ENCODE assay signal across 14 cellular contexts in genomic region chr1:147500309-147500839, GRCh38. TPM values are rescaled to one million over a fixed set of nuclear protein-coding genes. Genes with fewer than 3 reads are reported as not detected.
DNase-seq lines count a peak whose midpoint lies in the region; ATAC-seq, FAIRE-seq and TF ChIP-seq lines count a peak whose summit lies in the region.
"Had no signal": no experiment of that assay in that cellular context is flagged by ENCODE, and none has a peak within 500 bp of the region (broad histone marks: within the 10 kb centered on the region; RNA-seq: fewer than 3 reads in every experiment).

No MANE protein-coding gene starts in this region.

- no peak overlapping the region for H3K4me3 Mint-ChIP-seq in H9
- no peak overlapping the region for H3K4me3 Mint-ChIP-seq in endodermal cell
- H3K4me3 Mint-ChIP-seq: CD14-positive monocyte; CD8-positive, alpha-beta T cell; IgD-negative memory B cell had no signal

- no peak overlapping the region for H3K9ac ChIP-seq in H9 (ENCODE audit: extremely low read depth, insufficient read length, low read length)
- no peak overlapping the region for H3K9ac ChIP-seq in endodermal cell (ENCODE audit: extremely low read depth, low read length, poor library complexity, severe bottlenecking)

- H2AFZ ChIP-seq in H9 (ENCODE audit: low read length): no peak overlapping the region

- no peak overlapping the region for H2BK120ac ChIP-seq in H9 (ENCODE audit: low read depth, low read length, poor library complexity, severe bottlenecking)

- H3K4me3 ChIP-seq in endodermal cell (ENCODE audit: low read length): no peak overlapping the region
- no peak overlapping the region for H3K4me3 ChIP-seq in uterus
- H3K4me3 ChIP-seq: HAP-1 had no signal

- no peak overlapping the region for H3K23ac ChIP-seq in H9 (ENCODE audit: insufficient read length, low read depth, low read length)

- H3K36me3 Mint-ChIP-seq in H9 (ENCODE audit: insufficient read depth in 1 of 3, low read depth in 3 of 3): no peaks in the 10 kb centered on the region
- H3K36me3 Mint-ChIP-seq in endodermal cell (ENCODE audit: low read depth): no peaks in the 10 kb centered on the region
- H3K36me3 Mint-ChIP-seq: CD14-positive monocyte; CD8-positive, alpha-beta T cell; IgD-negative memory B cell had no signal

- no peaks in the 10 kb centered on the region for H3K27me3 ChIP-seq in H9 (ENCODE audit: insufficient read depth, low read length)
- no peaks in the 10 kb centered on the region for H3K27me3 ChIP-seq in endodermal cell (ENCODE audit: control insufficient read depth, insufficient read depth, low read length, poor library complexity, severe bottlenecking)
- H3K27me3 ChIP-seq in uterus: no peaks in the 10 kb centered on the region

- H4K5ac ChIP-seq in H9 (ENCODE audit: insufficient read length, low read depth, low read length): no peak overlapping the region

- H3K14ac ChIP-seq in H9 (ENCODE audit: insufficient read depth, low read length): no peak overlapping the region

- H2BK5ac ChIP-seq in H9 (ENCODE audit: insufficient read length, low read length): no peak overlapping the region

- no peak overlapping the region for H3K27ac Mint-ChIP-seq in H9
- H3K27ac Mint-ChIP-seq in endodermal cell: no peak overlapping the region
- H3K27ac Mint-ChIP-seq: CD14-positive monocyte; CD8-positive, alpha-beta T cell; IgD-negative memory B cell had no signal

- H3K79me1 ChIP-seq in H9 (ENCODE audit: insufficient read depth, low read depth, low read length, poor library complexity, severe bottlenecking): no peaks in the 10 kb centered on the region

- H3K27ac ChIP-seq in H9 (ENCODE audit: insufficient read length, low read depth, low read length) (no peak overlapping the region), endodermal cell (ENCODE audit: low read depth, low read length) (no peak overlapping the region), uterus (no peak overlapping the region)

- H3K79me2 ChIP-seq in H9 (ENCODE audit: insufficient read depth, low read length): no peaks in the 10 kb centered on the region

- no peak overlapping the region for H4K8ac ChIP-seq in H9 (replicated peaks; ENCODE audit: insufficient read length, low read depth, low read length)

- H3K23me2 ChIP-seq in H9 (ENCODE audit: insufficient read length, low read depth, low read length, poor library complexity, severe bottlenecking): no peaks in the 10 kb centered on the region

- no peak overlapping the region for H2BK15ac ChIP-seq in H9 (ENCODE audit: low read depth, low read length)

- TF ChIP-seq POLR2A in uterus (IDR thresholded peaks at IDR 0.05): no peak

- no CpG with 5 or more reads among the region's 5 CpGs for WGBS in H9 (ENCODE audit: extremely low coverage, insufficient read length, low lambda C conversion rate)
- WGBS in endodermal cell (ENCODE audit: insufficient coverage in 1 of 2, insufficient read length in 1 of 2), 2 experiments: 95% methylated on average over 1 of the region's 5 CpGs; no CpG with 5 or more reads in 1 of the 2 experiments

- intact Hi-C loops in uterus (cut with DNase I; ENCODE audit: low total_unique reads): no loop called here

- H3K56ac ChIP-seq in H9 (ENCODE audit: insufficient read length, low read depth, low read length): no peak overlapping the region

- H3K9me3 Mint-ChIP-seq in H9: no peaks in the 10 kb centered on the region
- no peaks in the 10 kb centered on the region for H3K9me3 Mint-ChIP-seq in endodermal cell
- H3K9me3 Mint-ChIP-seq: CD14-positive monocyte; CD8-positive, alpha-beta T cell; IgD-negative memory B cell had no signal

- H3T11ph ChIP-seq in H9 (ENCODE audit: low read length): no peak overlapping the region

- H3K9me3 ChIP-seq in H9 (ENCODE audit: control insufficient read depth, low read depth, low read length) (no peaks in the 10 kb centered on the region), endodermal cell (ENCODE audit: control insufficient read depth, low read length) (no peaks in the 10 kb centered on the region), uterus (no peaks in the 10 kb centered on the region)
- H3K9me3 ChIP-seq: HAP-1 had no signal

- H3K27me3 Mint-ChIP-seq in H9 (ENCODE audit: low read depth) (0 out of 2 replicates have a peak, but pooled peaks cover 3% of the 10 kb centered on the region), endodermal cell (ENCODE audit: insufficient read depth) (peaks cover 1% of the 10 kb centered on the region)

- H2AK5ac ChIP-seq in H9 (ENCODE audit: insufficient read length, low read length): no peak overlapping the region

- H3K18ac ChIP-seq in H9 (ENCODE audit: insufficient read length, low read depth, low read length): no peak overlapping the region

- DNase-seq in H9 (no peak), endodermal cell (no peak), epidermal melanocyte (ENCODE audit: insufficient read length, low spot score) (no peak), uterus (no peak)
- no peak for DNase-seq in activated effector memory CD4-positive, alpha-beta T cell treated with Interleukin-2 at 50 U/mL for 16 hours
- DNase-seq: CD8-positive, alpha-beta T cell; COR-L47; GOT3 had no signal

- no peaks in the 10 kb centered on the region for H4K20me1 ChIP-seq in H9 (ENCODE audit: control insufficient read depth, insufficient read depth, insufficient read length)

- peak; percentile 31; the same call in 1 of the 3 replicates for TF ChIP-seq CTCF in H9 (conservative IDR thresholded peaks at IDR 0.05)
- TF ChIP-seq CTCF in endodermal cell (conservative IDR thresholded peaks at IDR 0.05): peak; percentile 59
- TF ChIP-seq CTCF in uterus (IDR thresholded peaks at IDR 0.05): no peak

- no peak overlapping the region for H2BK12ac ChIP-seq in H9 (ENCODE audit: insufficient read length, low read depth, low read length)

- FAIRE-seq in A204.1 (lab: Jason Lieb, UNC): peak; percentile 34
- peak; percentile 67 for FAIRE-seq in TTC549 (lab: Jason Lieb, UNC)

- no peak overlapping the region for H3K4ac ChIP-seq in H9 (ENCODE audit: low read depth, low read length)

- H3K36me3 ChIP-seq in endodermal cell (ENCODE audit: control insufficient read depth, insufficient read depth, low read length) (no peaks in the 10 kb centered on the region), uterus (no peaks in the 10 kb centered on the region)
- H3K36me3 ChIP-seq: HAP-1 had no signal

- no peak for ATAC-seq in GM21367 (IDR thresholded peaks at IDR 0.05; ENCODE audit: unreplicated experiment)
- ATAC-seq: CD8-positive, alpha-beta T cell had no signal

- H3K4me2 ChIP-seq in H9 (ENCODE audit: insufficient read depth, insufficient read length, low read length): no peak overlapping the region

- peaks cover 23 to 31% of the 10 kb centered on the region in 2 experiments for H3K4me1 Mint-ChIP-seq in H9
- peaks cover 17% of the 10 kb centered on the region for H3K4me1 Mint-ChIP-seq in endodermal cell
- H3K4me1 Mint-ChIP-seq: CD14-positive monocyte had no signal

- H3K4me1 ChIP-seq in H9 (ENCODE audit: insufficient read depth, low read length) (peaks cover 5% of the 10 kb centered on the region), endodermal cell (ENCODE audit: control insufficient read depth, insufficient read depth, low read length) (peaks cover 5% of the 10 kb centered on the region), uterus (peaks cover 0 to 3% of the 10 kb centered on the region in 2 donors)

- no peak overlapping the region for H4K91ac ChIP-seq in H9 (ENCODE audit: insufficient read length, low read depth, low read length)

- H2BK20ac ChIP-seq in H9 (ENCODE audit: low read depth, low read length, poor library complexity, severe bottlenecking): no peak overlapping the region

RNA-seq across cellular contexts. Expression of gene BCL9, which starts 40.9 kb away (rescaled TPM):
- total RNA-seq in H9 (2021) (58.3 and 59.4 TPM in 2 replicates), endodermal cell (10 to 100 TPM; 63.8 to 77.5 TPM), uterus (10 to 100 TPM in 2 of 4 donors, 1 to 10 TPM in 2; 4.6 to 55.1 (median 9.9) TPM)
- 53.2 TPM for polyA plus RNA-seq in endodermal cell (2013, experiment 1 of 2)
- 51.7 TPM for polyA plus RNA-seq in endodermal cell (2013, experiment 2 of 2)

Comparison
In these comparisons a context has a peak if more than half of its experiments do, and no peak if none do; other contexts are left out.
1. CTCF ChIP-seq: peak in H9 (single experiment) and endodermal cell (single experiment); none in uterus (0 of 4).